ENCODE assay signal across 30 cellular contexts in the genomic region with DNA sequence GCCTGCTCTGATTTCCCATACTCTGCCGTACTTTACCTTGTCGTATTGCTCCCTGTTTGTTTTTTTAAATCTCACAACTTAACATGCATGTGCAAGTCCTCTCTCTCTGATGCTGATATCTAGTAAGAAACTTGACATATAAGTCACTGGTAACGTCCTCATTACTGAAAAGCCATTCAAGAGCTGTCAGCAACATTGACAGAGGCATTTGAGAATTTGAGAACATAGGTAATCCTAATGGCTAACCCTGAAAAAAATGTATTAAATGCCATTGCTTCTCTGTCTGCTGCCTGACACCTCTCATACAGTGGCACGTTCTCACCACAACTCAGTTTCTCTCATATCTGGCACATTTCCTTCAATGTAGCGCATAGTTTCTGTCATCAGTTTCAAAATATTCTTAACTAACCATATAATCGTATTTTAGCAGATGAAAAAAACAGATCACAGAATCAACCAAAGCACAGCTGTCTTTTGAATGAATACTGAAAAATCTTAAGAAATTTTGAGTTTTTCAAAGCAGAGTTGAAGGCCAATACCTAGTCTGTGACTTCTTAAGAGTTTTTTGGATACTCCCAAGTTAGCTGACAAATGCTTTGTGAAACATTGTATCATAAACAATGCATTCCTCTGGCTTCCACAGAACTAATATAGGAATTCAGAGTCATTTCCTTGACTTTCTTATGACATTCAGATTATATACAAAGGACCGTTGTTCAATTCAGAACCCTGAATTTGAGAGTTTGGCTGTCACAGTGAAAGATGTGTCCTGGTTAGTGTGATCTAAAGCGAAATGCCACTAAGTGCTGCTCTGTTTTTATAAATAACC.
"Had no signal": no experiment of that assay in that cellular context is flagged by ENCODE, and none has a peak within 500 bp of the region (broad histone marks: within the 10 kb centered on the region; RNA-seq: fewer than 3 reads in every experiment).

No MANE protein-coding gene starts in this region.

- H3K4me3 ChIP-seq: coronary artery, dorsolateral prefrontal cortex, pancreas, prostate gland, skin epidermis, testis, transverse colon had no signal

- H3K4me1 ChIP-seq: pancreas, prostate gland, transverse colon had no signal

- DNase-seq: activated CD4-positive, alpha-beta T cell treated with anti-CD3 and anti-CD28 coated beads for 4 hours; activated CD4-positive, alpha-beta T cell treated with anti-CD3 and anti-CD28 coated beads, Interleukin-2, amount 50 U/mL, for 48 hours; activated CD8-positive, alpha-beta memory T cell treated with anti-CD3 and anti-CD28 coated beads for 24 hours; activated effector memory CD4-positive, alpha-beta T cell treated with anti-CD3 and anti-CD28 coated beads, Interleukin-2, amount 50 U/mL, for 16 hours; activated naive CD4-positive, alpha-beta T cell treated with anti-CD3 and anti-CD28 coated beads for 36 hours; activated naive CD8-positive, alpha-beta T cell treated with anti-CD3 and anti-CD28 coated beads, Interleukin-2, amount 10 ng/mL, durations not matched to agents 7 days and 5 days; activated T-cell treated with anti-CD3 and anti-CD28 coated beads, Interleukin-2, amount 50 U/mL, for 1 hour; amniotic stem cell; brain microvascular endothelial cell; dorsolateral prefrontal cortex; effector memory CD4-positive, alpha-beta T cell; erythroblast; head of caudate nucleus; hippocampal formation; left colon; mammary epithelial cell; midbrain; naive thymus-derived CD4-positive, alpha-beta T cell; pancreas; retina; stimulated activated CD4-positive, alpha-beta T cell treated with anti-CD3 and anti-CD28 coated beads, Interleukin-12 subunit alpha, Interleukin-12 subunit beta, amount 100 ng/mL, for 4 hours; stimulated activated CD4-positive, alpha-beta T cell treated with anti-CD3 and anti-CD28 coated beads, Interleukin-4, amount 100 ng/mL, for 1 hour; stimulated activated naive CD8-positive, alpha-beta T cell treated with anti-CD3 and anti-CD28 coated beads, Interleukin-15, Interleukin-2, amounts not matched to agents 100 U/mL and 50 U/mL, for 24 hours; testis; transverse colon had no signal

- ATAC-seq: left colon; naive thymus-derived CD4-positive, alpha-beta T cell; pancreas; sciatic nerve; stimulated activated naive CD8-positive, alpha-beta T cell treated with anti-CD3 and anti-CD28 coated beads, Interleukin-15, Interleukin-2, amounts not matched to agents 100 U/mL and 50 U/mL, for 24 hours had no signal

- H3K9me3 ChIP-seq: pancreas, prostate gland, testis, transverse colon had no signal

- H3K27me3 ChIP-seq: brain microvascular endothelial cell, dorsolateral prefrontal cortex, pancreas, testis, transverse colon had no signal

- H3K27ac ChIP-seq: brain microvascular endothelial cell, coronary artery, dorsolateral prefrontal cortex, pancreas, prostate gland, skin epidermis, testis, transverse colon, VCaP had no signal

- H3K36me3 ChIP-seq: brain microvascular endothelial cell, pancreas, prostate gland, transverse colon had no signal
